Comparison of ENCODE assay signal across 9 cellular contexts in the genomic region with DNA sequence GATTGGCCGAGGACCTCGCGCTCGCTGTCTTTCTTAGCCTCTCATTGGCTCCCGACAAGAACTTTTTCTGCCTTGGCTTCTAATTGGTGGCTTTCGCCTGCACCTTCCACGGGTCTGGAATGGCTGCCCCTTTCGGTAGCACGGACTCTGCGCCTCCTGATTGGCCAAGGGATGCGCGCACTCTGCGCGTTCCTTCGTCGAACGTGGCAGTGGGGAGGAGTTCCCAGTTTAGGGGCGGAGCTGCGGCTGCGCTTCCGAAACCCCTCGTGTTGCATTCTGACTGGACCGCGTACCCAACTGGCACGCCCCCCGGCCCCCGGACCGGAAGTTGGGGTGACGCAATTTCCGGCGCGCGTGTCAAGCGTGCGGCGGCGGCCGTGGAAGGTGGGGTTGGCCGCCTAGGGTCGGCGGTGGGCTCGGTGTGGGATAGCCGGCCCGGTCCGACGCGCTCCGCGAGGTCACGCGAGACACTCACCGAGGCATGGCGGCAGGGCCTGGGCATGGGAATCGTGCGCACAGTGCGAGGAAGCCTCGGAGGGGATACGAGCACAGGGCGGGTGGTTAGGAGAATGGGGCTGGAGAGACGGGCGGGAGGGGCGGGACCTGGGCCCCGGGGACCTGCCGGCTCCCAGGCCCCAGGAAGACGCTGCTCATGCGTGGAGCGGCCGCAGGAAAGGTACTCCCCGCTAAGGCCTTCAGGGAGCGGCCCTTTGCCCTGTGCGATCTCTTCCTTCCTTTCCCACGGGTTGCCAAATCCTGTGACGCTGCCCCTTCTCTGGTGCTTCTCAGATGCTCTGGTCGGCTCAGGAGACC. TPM values are rescaled to one million over a fixed set of nuclear protein-coding genes. Genes with fewer than 3 reads are reported as not detected.
A peak's percentile ranks its signal among the peaks of the same experiment; 100 is the strongest.
DNase-seq lines count a peak whose midpoint lies in the region; ATAC-seq and TF ChIP-seq lines count a peak whose summit lies in the region.
"Had no signal": no experiment of that assay in that cellular context is flagged by ENCODE, and none has a peak within 500 bp of the region (broad histone marks: within the 10 kb centered on the region; RNA-seq: fewer than 3 reads in every experiment).

No MANE protein-coding gene starts in this region.

- peak; percentile 100 for DNase-seq in AG09309 (ENCODE audit: low read depth)
- peak; percentile 100 for DNase-seq in NCI-H226
- DNase-seq in activated B cell treated with CpG ODN at 0.5 μM for 24 hours = peak; percentile 100
- DNase-seq in caudate nucleus (lab: John Stamatoyannopoulos, UW) = peak; percentile 95 to 100 (median 100)
- peak; percentile 99 to 100 (median 100) for DNase-seq in immature natural killer cell
- DNase-seq in smooth muscle cell (lab: John Stamatoyannopoulos, UW; ENCODE audit: unreplicated experiment) = peak; percentile 99

- peak overlapping the region; percentile 94 for H3K9ac ChIP-seq in smooth muscle cell (ENCODE audit: low read depth)

- H3K4me3 Mint-ChIP-seq in activated B cell treated with CpG ODN at 0.5 μM for 24 hours = peak overlapping the region; percentile 89
- H3K4me3 Mint-ChIP-seq in immature natural killer cell = peak overlapping the region; percentile 88 to 93 (median 92)

- peak overlapping the region; percentile 98 for H3K4me2 ChIP-seq in smooth muscle cell

- WGBS in smooth muscle cell (ENCODE audit: low lambda C conversion rate) = 1% methylated on average over 58 of the region's 74 CpGs

- H4K20me1 ChIP-seq in smooth muscle cell (ENCODE audit: low read depth) = peaks cover 74% of the 10 kb centered on the region

- peaks cover 85% of the 10 kb centered on the region for H3K79me2 ChIP-seq in smooth muscle cell (ENCODE audit: low read depth)

- H3K9me3 ChIP-seq in smooth muscle cell (replicated peaks; ENCODE audit: low read depth) = no peaks in the 10 kb centered on the region

- POLR2A ChIA-PET in activated B cell treated with CpG ODN at 0.5 μM for 24 hours (lab: Charles Lee) = interaction anchor here (0.6 to 3.9 kb wide), 19 partner anchors 10 to 1596 kb away, joined by 3 to 77 read pairs (median 5); a partner anchor contains a TSS

- H3K36me3 Mint-ChIP-seq in activated B cell treated with CpG ODN at 0.5 μM for 24 hours (ENCODE audit: low read depth) = peaks cover 33% of the 10 kb centered on the region
- peaks cover 0 to 12% (median 0%) of the 10 kb centered on the region in 3 donors for H3K36me3 Mint-ChIP-seq in immature natural killer cell

- peaks cover 20% of the 10 kb centered on the region for H3F3A ChIP-seq in smooth muscle cell (ENCODE audit: low read depth)

- peaks cover 6% of the 10 kb centered on the region for H3K36me3 ChIP-seq in smooth muscle cell (ENCODE audit: low read depth)

- peak overlapping the region; percentile 86 for H3K4me3 ChIP-seq in AG09309 (ENCODE audit: control insufficient read depth, low read depth, low read length)
- H3K4me3 ChIP-seq in smooth muscle cell = peak overlapping the region; percentile 74

- CTCF ChIA-PET in activated B cell treated with CpG ODN at 0.5 μM for 24 hours (lab: Charles Lee) = no interaction called here

- ATAC-seq in GM19023 (IDR thresholded peaks at IDR 0.05; ENCODE audit: unreplicated experiment) = peak; percentile 74
- peak; percentile 77 for ATAC-seq in HG03196 (IDR thresholded peaks at IDR 0.05; ENCODE audit: unreplicated experiment)
- peak; percentile 90 for ATAC-seq in activated B cell treated with CpG ODN at 0.5 μM for 24 hours (ENCODE audit: low read depth)

- H3K4me1 Mint-ChIP-seq in activated B cell treated with CpG ODN at 0.5 μM for 24 hours (peaks cover 30% of the 10 kb centered on the region), immature natural killer cell (peaks cover 43 to 47% of the 10 kb centered on the region in 2 donors)

- H2AFZ ChIP-seq in smooth muscle cell (ENCODE audit: low read depth) = no peak overlapping the region

- no peaks in the 10 kb centered on the region for H3K9me3 Mint-ChIP-seq in activated B cell treated with CpG ODN at 0.5 μM for 24 hours
- peaks cover 0 to 2% (median under 1%) of the 10 kb centered on the region in 6 donors for H3K9me3 Mint-ChIP-seq in immature natural killer cell

- intact Hi-C loops in activated B cell treated with CpG ODN at 0.5 μM for 24 hours (cut with micrococcal nuclease) = loop anchor here (1.0 to 10.0 kb wide), 14 partner anchors 10 to 346 kb away; a partner anchor contains a TSS

- no peak for TF ChIP-seq CTCF in AG09309 (IDR thresholded peaks at IDR 0.05; ENCODE audit: control insufficient read depth, insufficient read depth, low read depth, low read length, missing control alignments)
- no peak for TF ChIP-seq CTCF in activated B cell treated with CpG ODN at 0.5 μM for 24 hours (IDR thresholded peaks at IDR 0.05)
- no peak for TF ChIP-seq CTCF in smooth muscle cell (IDR thresholded peaks at IDR 0.05; ENCODE audit: borderline replicate concordance, insufficient read depth, poor library complexity, severe bottlenecking)

- H3K27me3 Mint-ChIP-seq in activated B cell treated with CpG ODN at 0.5 μM for 24 hours (no peaks in the 10 kb centered on the region), immature natural killer cell (ENCODE audit: low read depth in 3 of 3) (peaks cover 12 to 34% (median 19%) of the 10 kb centered on the region in 3 donors)

- H3K27me3 ChIP-seq in smooth muscle cell (ENCODE audit: low read depth) = no peaks in the 10 kb centered on the region

- peaks cover 26% of the 10 kb centered on the region for H3K4me1 ChIP-seq in smooth muscle cell (ENCODE audit: low read depth)

- H3K27ac Mint-ChIP-seq in activated B cell treated with CpG ODN at 0.5 μM for 24 hours (peak overlapping the region; percentile 94), immature natural killer cell (peak overlapping the region; percentile 93 to 99 (median 98))

- H3K27ac ChIP-seq in caudate nucleus (ENCODE audit: low read depth, low read length) = peak overlapping the region; percentile 85
- H3K27ac ChIP-seq in smooth muscle cell (ENCODE audit: low read depth) = peak overlapping the region; percentile 98

RNA-seq across cellular contexts. Expression of a gene that starts 0.6 kb away (rescaled TPM):
- total RNA-seq in activated B cell treated with CpG ODN at 0.5 μM for 24 hours (202 and 225 TPM in 2 replicates), smooth muscle cell (1,406 and 1,593 TPM in 2 replicates)
- polyA plus RNA-seq in immature natural killer cell (100 to 1,000 TPM; 365 to 534 (median 475) TPM), smooth muscle cell (1,326 and 1,526 TPM in 2 replicates)

RNA-seq across cellular contexts. Expression of a gene that starts 10.2 kb away (rescaled TPM):
- 396 and 464 TPM in 2 replicates for total RNA-seq in activated B cell treated with CpG ODN at 0.5 μM for 24 hours
- 100 to 1,000 TPM; 100 to 245 (median 133) TPM for polyA plus RNA-seq in immature natural killer cell
- total RNA-seq in smooth muscle cell = 67.6 and 256 TPM in 2 replicates
- polyA plus RNA-seq in smooth muscle cell = 353 and 360 TPM in 2 replicates

RNA-seq across cellular contexts. Expression of a gene that starts 26.1 kb away (rescaled TPM):
- not detected in 2 replicates for total RNA-seq in activated B cell treated with CpG ODN at 0.5 μM for 24 hours
- not detected for polyA plus RNA-seq in immature natural killer cell
- 0.58 and 3.1 TPM in 2 replicates for total RNA-seq in smooth muscle cell
- 0.79 and 1.6 TPM in 2 replicates for polyA plus RNA-seq in smooth muscle cell
- total RNA-seq: T-helper 1 cell treated with Interleukin-12 subunit alpha and Interleukin-12 subunit beta and Interleukin-4 antibody, amounts not matched to agents 30 ng/mL and 1 ng/mL, for 36 hours had no signal

RNA-seq across cellular contexts. Expression of a gene that starts 27.9 kb away (rescaled TPM):
- total RNA-seq in activated B cell treated with CpG ODN at 0.5 μM for 24 hours (75.0 and 90.4 TPM in 2 replicates), smooth muscle cell (85.1 and 85.8 TPM in 2 replicates)
- polyA plus RNA-seq in immature natural killer cell (100 to 1,000 TPM; 112 to 178 (median 124) TPM), smooth muscle cell (194 and 208 TPM in 2 replicates)

RNA-seq across cellular contexts. Expression of a gene that starts 30.4 kb away (rescaled TPM):
- total RNA-seq in activated B cell treated with CpG ODN at 0.5 μM for 24 hours (85.3 and 99.3 TPM in 2 replicates), smooth muscle cell (58.9 and 75.9 TPM in 2 replicates)
- polyA plus RNA-seq in immature natural killer cell (10 to 100 TPM; 36.2 to 63.3 (median 40.1) TPM), smooth muscle cell (123 and 136 TPM in 2 replicates)

Comparison
In these comparisons a context has a peak if more than half of its experiments do, and no peak if none do; other contexts are left out.
1. Peak in every context shown above with its lines: DNase-seq, ATAC-seq, H3K4me3 ChIP-seq and H3K27ac ChIP-seq.